ENCODE assay signal across 8 cellular contexts in genomic region chrX:49309401-49309981, GRCh38. TPM values are rescaled to one million over a fixed set of nuclear protein-coding genes. Genes with fewer than 3 reads are reported as not detected.
DNase-seq lines count a peak whose midpoint lies in the region; ATAC-seq and TF ChIP-seq lines count a peak whose summit lies in the region.

No MANE protein-coding gene starts in this region.

- peak overlapping the region; percentile 19 for H3K9ac ChIP-seq in muscle layer of colon (ENCODE audit: low read length)

- POLR2A ChIA-PET in AG04450 (lab: Yijun Ruan, JAX): no interaction called here

- no peaks in the 10 kb centered on the region for H3K9me3 ChIP-seq in AG04450 (ENCODE audit: control insufficient read depth, insufficient read depth, low read length)
- H3K9me3 ChIP-seq in muscle layer of colon (ENCODE audit: low read length): no peaks in the 10 kb centered on the region

- DNase-seq in AG04450 (ENCODE audit: low read depth, low spot score) (no peak), NAMALWA (ENCODE audit: low spot score) (peak; percentile 4), SK-N-DZ (ENCODE audit: low spot score) (no peak), NCI-H1694 treated with DMSO at 0.1 percent for 48 hours (lab: John Stamatoyannopoulos, UW) (no peak), NCI-H345 (lab: John Stamatoyannopoulos, UW) (no peak)
- peak; percentile 8 to 29 (median 20) for DNase-seq in effector memory CD8-positive, alpha-beta T cell

- no peaks in the 10 kb centered on the region for H3K27me3 Mint-ChIP-seq in effector memory CD8-positive, alpha-beta T cell

- peak overlapping the region; percentile 77 to 94 for H3K27ac Mint-ChIP-seq in effector memory CD8-positive, alpha-beta T cell

- TF ChIP-seq CTCF in AG04450 (IDR thresholded peaks at IDR 0.05; ENCODE audit: low read depth, low read length): no peak

- CTCF ChIA-PET in AG04450 (lab: Charles Lee): interaction anchor here (1.2 kb wide), 2 partner anchors 18 to 529 kb away, joined by 3 read pairs; no protein-coding TSS in a partner anchor

- H3K4me3 ChIP-seq in AG04450 (ENCODE audit: low read depth, low read length) (peak overlapping the region; percentile 25), muscle layer of colon (ENCODE audit: low read depth in 1 of 2, low read length in 2 of 2) (peak overlapping the region in 1 of 2 donors; percentile 58)

- no peaks in the 10 kb centered on the region for H3K27me3 ChIP-seq in AG04450 (ENCODE audit: control insufficient read depth, insufficient read depth, low read length)
- H3K27me3 ChIP-seq in muscle layer of colon (ENCODE audit: control insufficient read depth in 1 of 2, insufficient read depth in 2 of 2, low read length in 2 of 2): no peaks in the 10 kb centered on the region

- peak; percentile 83 for ATAC-seq in effector memory CD8-positive, alpha-beta T cell (replicated peaks)
- no peak for ATAC-seq in HG02642 (IDR thresholded peaks at IDR 0.05; ENCODE audit: poor library complexity, unreplicated experiment)

- H3K4me1 Mint-ChIP-seq in effector memory CD8-positive, alpha-beta T cell (ENCODE audit: low read depth in 2 of 2): peaks cover 21% of the 10 kb centered on the region in 2 donors

- no peaks in the 10 kb centered on the region for H3K36me3 ChIP-seq in muscle layer of colon (ENCODE audit: insufficient read depth, low read length)

- peak overlapping the region; percentile 59 for H3K27ac ChIP-seq in AG04450 (ENCODE audit: low read depth, low read length)
- peak overlapping the region; percentile 43 for H3K27ac ChIP-seq in muscle layer of colon (ENCODE audit: low read depth, low read length)

- no peaks in the 10 kb centered on the region for H3K4me1 ChIP-seq in muscle layer of colon (ENCODE audit: insufficient read depth, low read length)

- no peaks in the 10 kb centered on the region for H3K9me3 Mint-ChIP-seq in effector memory CD8-positive, alpha-beta T cell

- H3K4me3 Mint-ChIP-seq in effector memory CD8-positive, alpha-beta T cell: peak overlapping the region; percentile 82 to 87

- H3K36me3 Mint-ChIP-seq in effector memory CD8-positive, alpha-beta T cell (ENCODE audit: insufficient read depth): no peaks in the 10 kb centered on the region

RNA-seq across cellular contexts. Expression of gene GAGE10, which starts 6.0 kb away (rescaled TPM):
- not detected in 2 replicates for polyA plus RNA-seq in AG04450 (2011; rRNA removed)
- polyA minus RNA-seq in AG04450 (2011; rRNA and poly(A)+ RNA removed): not detected in 2 replicates
- not detected in 2 replicates for polyA plus RNA-seq in SK-N-DZ (2014; cell fraction: cytosol; rRNA removed)
- not detected in 2 replicates for polyA plus RNA-seq in SK-N-DZ (2014; cell fraction: nucleus; rRNA removed)

RNA-seq across cellular contexts. Expression of gene GAGE12J, which starts 12.3 kb away (rescaled TPM):
- polyA plus RNA-seq in AG04450 (2011; rRNA removed): not detected in 2 replicates
- polyA minus RNA-seq in AG04450 (2011; rRNA and poly(A)+ RNA removed): not detected in 2 replicates
- not detected in 2 replicates for polyA plus RNA-seq in SK-N-DZ (2014; cell fraction: cytosol; rRNA removed)
- not detected in 2 replicates for polyA plus RNA-seq in SK-N-DZ (2014; cell fraction: nucleus; rRNA removed)

RNA-seq across cellular contexts. Expression of gene GAGE13, which starts 21.9 kb away (rescaled TPM):
- not detected in 2 replicates for polyA plus RNA-seq in AG04450 (2011; rRNA removed)
- polyA minus RNA-seq in AG04450 (2011; rRNA and poly(A)+ RNA removed): 1.2 TPM in 1 of 2 replicates, not detected in the other
- not detected in 2 replicates for polyA plus RNA-seq in SK-N-DZ (2014; cell fraction: cytosol; rRNA removed)
- polyA plus RNA-seq in SK-N-DZ (2014; cell fraction: nucleus; rRNA removed): not detected in 2 replicates

RNA-seq across cellular contexts. Expression of gene PPP1R3F, which starts 39.9 kb away (rescaled TPM):
- polyA plus RNA-seq in AG04450 (2011; rRNA removed): 1.1 and 2.4 TPM in 2 replicates
- 2.2 and 3.5 TPM in 2 replicates for polyA minus RNA-seq in AG04450 (2011; rRNA and poly(A)+ RNA removed)
- polyA plus RNA-seq in SK-N-DZ (2014; cell fraction: cytosol; rRNA removed): 6.5 and 11.1 TPM in 2 replicates
- 9.9 and 12.9 TPM in 2 replicates for polyA plus RNA-seq in SK-N-DZ (2014; cell fraction: nucleus; rRNA removed)

RNA-seq across cellular contexts. Expression of gene FOXP3, which starts 45.0 kb away (rescaled TPM):
- polyA plus RNA-seq in AG04450 (2011; rRNA removed): 0.09 TPM in 1 of 2 replicates, not detected in the other
- polyA minus RNA-seq in AG04450 (2011; rRNA and poly(A)+ RNA removed): 0.28 TPM in 1 of 2 replicates, not detected in the other
- 0.24 TPM in 1 of 2 replicates, not detected in the other for polyA plus RNA-seq in SK-N-DZ (2014; cell fraction: cytosol; rRNA removed)
- polyA plus RNA-seq in SK-N-DZ (2014; cell fraction: nucleus; rRNA removed): not detected in 2 replicates

Comparison
In these comparisons a context has a peak if more than half of its experiments do, and no peak if none do; other contexts are left out.
1. DNase-seq: peak in NAMALWA (single experiment) and effector memory CD8-positive, alpha-beta T cell (3 of 3); none in AG04450 (single experiment), SK-N-DZ (single experiment), NCI-H1694 treated with DMSO at 0.1 percent for 48 hours (single experiment) and NCI-H345 (single experiment).